8 cellular contexts compared by ENCODE assay signal in the genomic region with DNA sequence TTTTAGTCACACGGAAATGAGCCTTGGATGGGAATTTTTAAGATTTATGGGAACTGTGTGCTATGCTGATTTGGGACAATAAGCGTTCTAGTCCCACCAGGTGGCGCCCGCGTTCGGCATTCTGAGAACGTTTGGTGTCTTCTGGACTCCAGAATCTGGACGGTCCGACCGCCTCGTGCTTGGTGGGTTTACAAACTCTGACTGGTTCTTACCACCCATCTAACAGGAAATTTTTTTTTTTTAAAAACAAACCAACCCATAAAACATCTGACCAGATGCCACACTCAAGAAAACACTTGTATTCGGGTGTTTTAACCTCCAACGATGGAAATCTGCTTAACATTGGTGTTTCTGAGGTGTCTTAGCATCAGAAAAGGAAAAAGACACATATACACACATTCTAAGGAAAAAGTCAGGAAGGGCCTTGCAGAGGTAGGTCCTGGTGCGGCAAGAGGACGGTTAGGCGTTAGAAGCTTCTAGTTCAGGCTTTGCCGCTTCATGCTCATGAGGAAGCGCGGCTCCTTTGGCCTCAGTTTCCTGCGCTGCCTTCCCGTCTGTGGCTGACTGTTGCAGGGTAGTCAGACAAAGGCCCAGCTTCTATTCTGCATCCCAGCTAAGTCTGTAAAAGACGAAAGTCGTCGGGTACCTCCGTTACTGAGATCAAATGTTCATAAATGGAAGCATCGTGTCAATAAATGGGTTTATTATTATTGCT. TPM values are rescaled to one million over a fixed set of nuclear protein-coding genes. Genes with fewer than 3 reads are reported as not detected.
DNase-seq lines count a peak whose midpoint lies in the region; ATAC-seq and TF ChIP-seq lines count a peak whose summit lies in the region.

No MANE protein-coding gene starts in this region.

- H2AFZ ChIP-seq in OCI-LY3 (ENCODE audit: low read depth, low read length): peak overlapping the region; percentile 74

- H3K4me1 ChIP-seq in CD8-positive, alpha-beta memory T cell (ENCODE audit: insufficient read depth, low read length): peaks cover 13% of the 10 kb centered on the region
- peaks cover 26% of the 10 kb centered on the region for H3K4me1 ChIP-seq in OCI-LY3 (ENCODE audit: low read length)

- peaks cover 13 to 27% (median 18%) of the 10 kb centered on the region in 3 donors for H3K4me1 Mint-ChIP-seq in CD8-positive, alpha-beta memory T cell
- H3K4me1 Mint-ChIP-seq in activated T-cell treated with anti-CD3 and anti-CD28 coated beads, Interleukin-2, amount 50 U/mL, for 24 hours (ENCODE audit: low read depth): peaks cover 29% of the 10 kb centered on the region

- H3K9me3 ChIP-seq in CD8-positive, alpha-beta memory T cell (ENCODE audit: low read length): no peaks in the 10 kb centered on the region
- no peaks in the 10 kb centered on the region for H3K9me3 ChIP-seq in OCI-LY3 (ENCODE audit: insufficient read depth, low read length)

- peak; percentile 41 to 81 (median 72) for DNase-seq in CD8-positive, alpha-beta memory T cell
- DNase-seq in HuH-7.5 (ENCODE audit: low spot score): peak; percentile 28
- DNase-seq in activated T-cell treated with anti-CD3 and anti-CD28 coated beads, Interleukin-2, amount 50 U/mL, for 24 hours: peak; percentile 83
- no peak for DNase-seq in epithelial cell of proximal tubule (ENCODE audit: low read depth)
- peak; percentile 93 for DNase-seq in mucosa of gallbladder (ENCODE audit: low spot score)
- DNase-seq in stimulated activated CD8-positive, alpha-beta memory T cell treated with anti-CD3 and anti-CD28 coated beads, Interleukin-2, amount 100 ng/mL, for 1 hour (ENCODE audit: low read depth in 2 of 2): peak; percentile 47 to 56

- H3K27ac Mint-ChIP-seq in CD8-positive, alpha-beta memory T cell: peak overlapping the region; percentile 48 to 95 (median 90)
- peak overlapping the region; percentile 92 for H3K27ac Mint-ChIP-seq in activated T-cell treated with anti-CD3 and anti-CD28 coated beads, Interleukin-2, amount 50 U/mL, for 24 hours

- peak overlapping the region; percentile 92 for H3K4me2 ChIP-seq in OCI-LY3 (ENCODE audit: low read length)

- CTCF ChIA-PET in CD8-positive, alpha-beta memory T cell (lab: Charles Lee): interaction anchor here (0.9 to 8.4 kb wide), 26 partner anchors 9 to 370 kb away, joined by 3 to 108 read pairs (median 6); a partner anchor contains a TSS

- H3K27me3 Mint-ChIP-seq in CD8-positive, alpha-beta memory T cell: peaks cover 10 to 19% of the 10 kb centered on the region in 2 donors
- H3K27me3 Mint-ChIP-seq in activated T-cell treated with anti-CD3 and anti-CD28 coated beads, Interleukin-2, amount 50 U/mL, for 24 hours: peaks cover 9% of the 10 kb centered on the region

- no peaks in the 10 kb centered on the region for H3K36me3 Mint-ChIP-seq in CD8-positive, alpha-beta memory T cell
- H3K36me3 Mint-ChIP-seq in activated T-cell treated with anti-CD3 and anti-CD28 coated beads, Interleukin-2, amount 50 U/mL, for 24 hours (ENCODE audit: low read depth): peaks cover 8% of the 10 kb centered on the region

- no peaks in the 10 kb centered on the region for H3K79me2 ChIP-seq in OCI-LY3 (ENCODE audit: low read length)

- ATAC-seq in GM21825 (IDR thresholded peaks at IDR 0.05; ENCODE audit: unreplicated experiment): no peak

- H3K36me3 ChIP-seq in CD8-positive, alpha-beta memory T cell (ENCODE audit: insufficient read depth, low read length): no peaks in the 10 kb centered on the region
- no peaks in the 10 kb centered on the region for H3K36me3 ChIP-seq in OCI-LY3 (replicated peaks; ENCODE audit: low read depth, low read length)

- peak overlapping the region; percentile 70 for H3K9ac ChIP-seq in OCI-LY3 (ENCODE audit: low read length)

- POLR2A ChIA-PET in CD8-positive, alpha-beta memory T cell (lab: Charles Lee): interaction anchor here (0.6 to 1.4 kb wide), 4 partner anchors 10 to 157 kb away, joined by 3 to 7 read pairs (median 3); a partner anchor contains a TSS

- peak overlapping the region; percentile 85 to 96 (median 89) for H3K4me3 Mint-ChIP-seq in CD8-positive, alpha-beta memory T cell
- peak overlapping the region; percentile 83 for H3K4me3 Mint-ChIP-seq in activated T-cell treated with anti-CD3 and anti-CD28 coated beads, Interleukin-2, amount 50 U/mL, for 24 hours

- H3K9me3 Mint-ChIP-seq in CD8-positive, alpha-beta memory T cell: no peaks in the 10 kb centered on the region
- no peaks in the 10 kb centered on the region for H3K9me3 Mint-ChIP-seq in activated T-cell treated with anti-CD3 and anti-CD28 coated beads, Interleukin-2, amount 50 U/mL, for 24 hours

- peak overlapping the region; percentile 62 for H3K4me3 ChIP-seq in CD8-positive, alpha-beta memory T cell (ENCODE audit: low read length)
- H3K4me3 ChIP-seq in OCI-LY3 (ENCODE audit: low read length) (peak overlapping the region; percentile 84), epithelial cell of proximal tubule (ENCODE audit: low read depth, low read length) (peak overlapping the region; percentile 97)

- no peaks in the 10 kb centered on the region for H3K27me3 ChIP-seq in CD8-positive, alpha-beta memory T cell (ENCODE audit: insufficient read depth, low read length, poor library complexity, severe bottlenecking)
- H3K27me3 ChIP-seq in OCI-LY3 (ENCODE audit: low read depth, low read length): peaks cover 24% of the 10 kb centered on the region

- TF ChIP-seq CTCF in OCI-LY3 (IDR thresholded peaks at IDR 0.05; ENCODE audit: low read depth, low read length): peak; percentile 95
- TF ChIP-seq CTCF in epithelial cell of proximal tubule (conservative IDR thresholded peaks at IDR 0.05; ENCODE audit: low read depth, low read length): peak; percentile 85

- H3K27ac ChIP-seq in CD8-positive, alpha-beta memory T cell (ENCODE audit: low read depth, low read length): peak overlapping the region; percentile 49
- peak overlapping the region; percentile 17; the same call in 1 of the 2 replicates for H3K27ac ChIP-seq in OCI-LY3 (ENCODE audit: low read length)

- no peaks in the 10 kb centered on the region for H4K20me1 ChIP-seq in OCI-LY3 (ENCODE audit: insufficient read depth, low read length)

RNA-seq across cellular contexts. Expression of a gene that starts 0.8 kb away (rescaled TPM):
- total RNA-seq in CD8-positive, alpha-beta memory T cell: 10 to 100 TPM; 11.0 to 11.7 TPM
- polyA plus RNA-seq in CD8-positive, alpha-beta memory T cell: not detected
- total RNA-seq in epithelial cell of proximal tubule (2.9 and 5.1 TPM in 2 replicates), mucosa of gallbladder (17.6 TPM)

RNA-seq across cellular contexts. Expression of a gene that starts 22.3 kb away (rescaled TPM):
- total RNA-seq in CD8-positive, alpha-beta memory T cell: 10 to 100 TPM; 82.7 to 88.7 TPM
- 35.3 TPM for polyA plus RNA-seq in CD8-positive, alpha-beta memory T cell
- total RNA-seq in epithelial cell of proximal tubule (45.6 and 53.2 TPM in 2 replicates), mucosa of gallbladder (41.2 TPM)

RNA-seq across cellular contexts. Expression of a gene that starts 50.2 kb away (rescaled TPM):
- 10 to 100 TPM; 78.4 to 79.1 TPM for total RNA-seq in CD8-positive, alpha-beta memory T cell
- 5.0 TPM for polyA plus RNA-seq in CD8-positive, alpha-beta memory T cell
- 45.5 and 57.9 TPM in 2 replicates for total RNA-seq in epithelial cell of proximal tubule
- 168 TPM for total RNA-seq in mucosa of gallbladder
